Comparison of ENCODE assay signal across 1 cellular context in the genomic region with DNA sequence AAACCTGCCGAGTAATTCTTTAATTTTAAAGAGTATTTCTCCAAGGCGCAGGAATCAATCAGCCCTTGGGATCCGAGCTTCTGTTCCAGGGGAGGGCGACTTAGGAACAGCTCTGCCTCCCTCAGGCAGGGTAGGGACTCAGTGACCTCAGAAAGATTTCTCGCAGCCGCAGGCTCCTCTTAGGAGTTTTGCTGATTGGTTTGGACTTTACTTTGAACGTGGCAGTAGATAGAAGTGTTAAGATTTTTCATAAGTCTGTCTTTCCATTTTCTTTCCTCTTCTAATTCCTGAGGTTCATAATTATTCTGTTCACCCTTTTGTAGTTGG.
TF ChIP-seq lines count a peak whose summit lies in the region.

No MANE protein-coding gene starts in this region.

TF ChIP-seq in SK-N-SH, 30 proteins besides CTCF, POLR2A, EP300 and RAD21:
- TF ChIP-seq, protein P1, sequence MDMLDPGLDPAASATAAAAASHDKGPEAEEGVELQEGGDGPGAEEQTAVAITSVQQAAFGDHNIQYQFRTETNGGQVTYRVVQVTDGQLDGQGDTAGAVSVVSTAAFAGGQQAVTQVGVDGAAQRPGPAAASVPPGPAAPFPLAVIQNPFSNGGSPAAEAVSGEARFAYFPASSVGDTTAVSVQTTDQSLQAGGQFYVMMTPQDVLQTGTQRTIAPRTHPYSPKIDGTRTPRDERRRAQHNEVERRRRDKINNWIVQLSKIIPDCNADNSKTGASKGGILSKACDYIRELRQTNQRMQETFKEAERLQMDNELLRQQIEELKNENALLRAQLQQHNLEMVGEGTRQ (IDR thresholded peaks at IDR 0.05; ENCODE audit: borderline replicate concordance, low read depth, low read length), result no peak
- TF ChIP-seq ELF1 (IDR thresholded peaks at IDR 0.05) (no peak), FOXJ3 (CRISPR knock-in tag; IDR thresholded peaks at IDR 0.05) (no peak), NFIC (IDR thresholded peaks at IDR 0.05; ENCODE audit: borderline replicate concordance) (no peak), RCOR1 (IDR thresholded peaks at IDR 0.05; ENCODE audit: low read length) (no peak), RFX5 (IDR thresholded peaks at IDR 0.05; ENCODE audit: low read length) (no peak), EZH2phosphoT487 (IDR thresholded peaks at IDR 0.05; ENCODE audit: borderline replicate concordance, low read depth) (no peak), YY1 (IDR thresholded peaks at IDR 0.05; ENCODE audit: low read depth) (no peak), GABPA (IDR thresholded peaks at IDR 0.05; ENCODE audit: low read depth) (no peak), GATA2 (CRISPR knock-in tag; IDR thresholded peaks at IDR 0.05) (no peak)
- TF ChIP-seq, protein P2, sequence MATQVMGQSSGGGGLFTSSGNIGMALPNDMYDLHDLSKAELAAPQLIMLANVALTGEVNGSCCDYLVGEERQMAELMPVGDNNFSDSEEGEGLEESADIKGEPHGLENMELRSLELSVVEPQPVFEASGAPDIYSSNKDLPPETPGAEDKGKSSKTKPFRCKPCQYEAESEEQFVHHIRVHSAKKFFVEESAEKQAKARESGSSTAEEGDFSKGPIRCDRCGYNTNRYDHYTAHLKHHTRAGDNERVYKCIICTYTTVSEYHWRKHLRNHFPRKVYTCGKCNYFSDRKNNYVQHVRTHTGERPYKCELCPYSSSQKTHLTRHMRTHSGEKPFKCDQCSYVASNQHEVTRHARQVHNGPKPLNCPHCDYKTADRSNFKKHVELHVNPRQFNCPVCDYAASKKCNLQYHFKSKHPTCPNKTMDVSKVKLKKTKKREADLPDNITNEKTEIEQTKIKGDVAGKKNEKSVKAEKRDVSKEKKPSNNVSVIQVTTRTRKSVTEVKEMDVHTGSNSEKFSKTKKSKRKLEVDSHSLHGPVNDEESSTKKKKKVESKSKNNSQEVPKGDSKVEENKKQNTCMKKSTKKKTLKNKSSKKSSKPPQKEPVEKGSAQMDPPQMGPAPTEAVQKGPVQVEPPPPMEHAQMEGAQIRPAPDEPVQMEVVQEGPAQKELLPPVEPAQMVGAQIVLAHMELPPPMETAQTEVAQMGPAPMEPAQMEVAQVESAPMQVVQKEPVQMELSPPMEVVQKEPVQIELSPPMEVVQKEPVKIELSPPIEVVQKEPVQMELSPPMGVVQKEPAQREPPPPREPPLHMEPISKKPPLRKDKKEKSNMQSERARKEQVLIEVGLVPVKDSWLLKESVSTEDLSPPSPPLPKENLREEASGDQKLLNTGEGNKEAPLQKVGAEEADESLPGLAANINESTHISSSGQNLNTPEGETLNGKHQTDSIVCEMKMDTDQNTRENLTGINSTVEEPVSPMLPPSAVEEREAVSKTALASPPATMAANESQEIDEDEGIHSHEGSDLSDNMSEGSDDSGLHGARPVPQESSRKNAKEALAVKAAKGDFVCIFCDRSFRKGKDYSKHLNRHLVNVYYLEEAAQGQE (IDR thresholded peaks at IDR 0.05; ENCODE audit: low read depth, low read length), result no peak
- TF ChIP-seq, protein P3, sequence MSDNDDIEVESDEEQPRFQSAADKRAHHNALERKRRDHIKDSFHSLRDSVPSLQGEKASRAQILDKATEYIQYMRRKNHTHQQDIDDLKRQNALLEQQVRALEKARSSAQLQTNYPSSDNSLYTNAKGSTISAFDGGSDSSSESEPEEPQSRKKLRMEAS (IDR thresholded peaks at IDR 0.05; ENCODE audit: low read depth), result no peak
- TF ChIP-seq, protein P4, sequence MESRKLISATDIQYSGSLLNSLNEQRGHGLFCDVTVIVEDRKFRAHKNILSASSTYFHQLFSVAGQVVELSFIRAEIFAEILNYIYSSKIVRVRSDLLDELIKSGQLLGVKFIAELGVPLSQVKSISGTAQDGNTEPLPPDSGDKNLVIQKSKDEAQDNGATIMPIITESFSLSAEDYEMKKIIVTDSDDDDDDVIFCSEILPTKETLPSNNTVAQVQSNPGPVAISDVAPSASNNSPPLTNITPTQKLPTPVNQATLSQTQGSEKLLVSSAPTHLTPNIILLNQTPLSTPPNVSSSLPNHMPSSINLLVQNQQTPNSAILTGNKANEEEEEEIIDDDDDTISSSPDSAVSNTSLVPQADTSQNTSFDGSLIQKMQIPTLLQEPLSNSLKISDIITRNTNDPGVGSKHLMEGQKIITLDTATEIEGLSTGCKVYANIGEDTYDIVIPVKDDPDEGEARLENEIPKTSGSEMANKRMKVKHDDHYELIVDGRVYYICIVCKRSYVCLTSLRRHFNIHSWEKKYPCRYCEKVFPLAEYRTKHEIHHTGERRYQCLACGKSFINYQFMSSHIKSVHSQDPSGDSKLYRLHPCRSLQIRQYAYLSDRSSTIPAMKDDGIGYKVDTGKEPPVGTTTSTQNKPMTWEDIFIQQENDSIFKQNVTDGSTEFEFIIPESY (IDR thresholded peaks at IDR 0.05; ENCODE audit: borderline replicate concordance, low read depth), result no peak
